21 cellular contexts compared by ENCODE assay signal in the genomic region with DNA sequence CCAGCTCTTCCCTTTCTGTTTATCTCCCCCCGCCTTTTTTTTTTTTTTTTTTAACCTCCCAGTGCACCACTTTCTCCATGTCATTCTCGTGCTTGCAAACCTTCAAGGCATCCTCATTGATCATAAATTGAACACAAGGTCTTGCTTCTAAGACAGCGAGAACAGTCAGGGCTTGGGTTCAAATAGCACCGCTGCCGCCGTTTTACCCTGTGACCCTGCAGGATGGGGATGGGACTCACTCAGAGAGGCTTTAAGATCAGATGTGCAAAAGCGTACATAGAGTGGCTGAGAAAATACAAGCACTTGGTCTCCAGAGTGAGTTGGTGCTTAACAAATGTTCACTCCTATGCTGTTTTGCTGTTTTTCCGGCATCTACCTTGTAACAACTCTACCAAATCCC.
DNase-seq lines count a peak whose midpoint lies in the region; ATAC-seq and TF ChIP-seq lines count a peak whose summit lies in the region.
"Had no signal": no experiment of that assay in that cellular context is flagged by ENCODE, and none has a peak within 500 bp of the region (broad histone marks: within the 10 kb centered on the region; RNA-seq: fewer than 3 reads in every experiment).

No MANE protein-coding gene starts in this region.

- H3T11ph ChIP-seq in H9 (ENCODE audit: low read length): no peak overlapping the region

- H3K9me2 ChIP-seq in GM23338 (ENCODE audit: insufficient read depth): no peaks in the 10 kb centered on the region

- no peak for ATAC-seq in GM23338
- ATAC-seq in WTC11: no peak
- no peak for ATAC-seq in HG02973 (IDR thresholded peaks at IDR 0.05; ENCODE audit: unreplicated experiment)

- no peak overlapping the region for H3K23ac ChIP-seq in H9 (ENCODE audit: insufficient read length, low read depth, low read length)

- POLR2A ChIA-PET in WTC11 (lab: Charles Lee) (interaction anchor here (0.7 kb wide), 1 partner anchor 86 kb away, joined by 3 read pairs; no protein-coding TSS in a partner anchor), Caco-2 (lab: Charles Lee) (interaction anchor here (0.6 to 1.0 kb wide), 2 partner anchors 10 to 30 kb away, joined by 3 to 4 read pairs; no protein-coding TSS in a partner anchor)

- no peak overlapping the region for H4K8ac ChIP-seq in H9 (replicated peaks; ENCODE audit: insufficient read length, low read depth, low read length)

- no peak overlapping the region for H3K9ac ChIP-seq in H9 (ENCODE audit: extremely low read depth, insufficient read length, low read length)
- H3K9ac ChIP-seq: BLaER1 had no signal

- no peak overlapping the region for H3K18ac ChIP-seq in H9 (ENCODE audit: insufficient read length, low read depth, low read length)

- H3K27me3 ChIP-seq in GM23338 (ENCODE audit: insufficient read depth) (no peaks in the 10 kb centered on the region), H9 (ENCODE audit: insufficient read depth, low read length) (no peaks in the 10 kb centered on the region), Caco-2 (replicated peaks; ENCODE audit: control insufficient read depth, insufficient read depth, low read length) (no peaks in the 10 kb centered on the region), vagina (no peaks in the 10 kb centered on the region), tibial nerve (no peaks in the 10 kb centered on the region)
- H3K27me3 ChIP-seq: BE2C, BLaER1 had no signal

- H3K4me3 Mint-ChIP-seq in GM23338 (no peak overlapping the region), H9 (no peak overlapping the region), WTC11 (no peak overlapping the region), nephron progenitor cell (no peak overlapping the region), Caco-2 (ENCODE audit: unreplicated experiment) (no peak overlapping the region)
- H3K4me3 Mint-ChIP-seq: CD14-positive monocyte; CD4-positive, alpha-beta memory T cell; CD4-positive, CD25-positive, alpha-beta regulatory T cell; CD8-positive, alpha-beta memory T cell had no signal

- H3K4me1 Mint-ChIP-seq in GM23338 (peaks cover 61% of the 10 kb centered on the region), H9 (peaks cover 62 to 64% of the 10 kb centered on the region in 2 experiments), WTC11 (peaks cover 69% of the 10 kb centered on the region), nephron progenitor cell (peaks cover 43% of the 10 kb centered on the region), Caco-2 (ENCODE audit: low read depth, unreplicated experiment) (peaks cover 14% of the 10 kb centered on the region)
- H3K4me1 Mint-ChIP-seq: CD4-positive, alpha-beta memory T cell; CD4-positive, CD25-positive, alpha-beta regulatory T cell had no signal

- H2BK20ac ChIP-seq in H9 (ENCODE audit: low read depth, low read length, poor library complexity, severe bottlenecking): no peak overlapping the region

- BruUV-seq in Caco-2 (replicated peaks; lab: Mats Ljungman, UMichigan): no TSS peak

- no peak overlapping the region for H2BK5ac ChIP-seq in H9 (ENCODE audit: insufficient read length, low read length)

- H3K36me3 ChIP-seq in GM23338 (ENCODE audit: insufficient read depth): no peaks in the 10 kb centered on the region
- H3K36me3 ChIP-seq in Caco-2 (ENCODE audit: control insufficient read depth, insufficient read depth, low read length): no peaks in the 10 kb centered on the region
- H3K36me3 ChIP-seq in vagina: no peaks in the 10 kb centered on the region
- no peaks in the 10 kb centered on the region for H3K36me3 ChIP-seq in tibial nerve
- H3K36me3 ChIP-seq: BE2C, BLaER1 had no signal

- CTCF ChIA-PET in WTC11 (lab: Charles Lee): interaction anchor here (1.0 to 1.4 kb wide), 3 partner anchors 29 to 41 kb away, joined by 3 to 6 read pairs (median 4); no protein-coding TSS in a partner anchor
- CTCF ChIA-PET in Caco-2 (lab: Charles Lee): no interaction called here

- H3K4me3 ChIP-seq in GM23338 (no peak overlapping the region), Caco-2 (ENCODE audit: low read depth, low read length) (no peak overlapping the region), vagina (no peak overlapping the region), tibial nerve (no peak overlapping the region)
- H3K4me3 ChIP-seq: BLaER1 had no signal

- H3K23me2 ChIP-seq in H9 (ENCODE audit: insufficient read length, low read depth, low read length, poor library complexity, severe bottlenecking): no peaks in the 10 kb centered on the region

- H2BK12ac ChIP-seq in H9 (ENCODE audit: insufficient read length, low read depth, low read length): no peak overlapping the region

- H3K9me3 Mint-ChIP-seq in GM23338 (no peaks in the 10 kb centered on the region), H9 (peaks cover 0 to 5% of the 10 kb centered on the region in 2 experiments; a peak in 3 of 5 replicates), WTC11 (no peaks in the 10 kb centered on the region), nephron progenitor cell (peaks cover 25% of the 10 kb centered on the region), Caco-2 (ENCODE audit: unreplicated experiment) (no peaks in the 10 kb centered on the region)
- H3K9me3 Mint-ChIP-seq: CD8-positive, alpha-beta memory T cell had no signal

- H3K4me2 ChIP-seq in GM23338 (no peak overlapping the region; the same call in 1 of the 2 replicates), H9 (ENCODE audit: insufficient read depth, insufficient read length, low read length) (no peak overlapping the region)
- H3K4me2 ChIP-seq: BLaER1 had no signal

- no peak overlapping the region for H3K14ac ChIP-seq in H9 (ENCODE audit: insufficient read depth, low read length)

- no peak overlapping the region for H2BK120ac ChIP-seq in H9 (ENCODE audit: low read depth, low read length, poor library complexity, severe bottlenecking)

- no peak for DNase-seq in GM23338 (ENCODE audit: low spot score)
- no peak for DNase-seq in H9
- DNase-seq in WTC11 (ENCODE audit: low spot score): no peak
- DNase-seq in nephron progenitor cell: no peak
- no peak for DNase-seq in Caco-2
- DNase-seq in vagina (ENCODE audit: extremely low spot score in 2 of 2): no peak
- DNase-seq in tibial nerve (ENCODE audit: low spot score in 2 of 2): no peak
- DNase-seq: 8988T; ACHN; BE2C; C1 segment of cervical spinal cord; Calu3; CD4-positive, alpha-beta memory T cell; CD4-positive, CD25-positive, alpha-beta regulatory T cell; CD8-positive, alpha-beta memory T cell; COR-L47; DMS79 treated with DMSO at 0.1 percent for 48 hours; GF-D8 had no signal

- H3K27ac Mint-ChIP-seq in GM23338 (peak overlapping the region; percentile 34; the same call in 1 of the 2 replicates), H9 (peak overlapping the region; percentile 9 to 18 (median 16); a peak in 5 of 7 replicates), WTC11 (peak overlapping the region; percentile 6; the same call in 1 of the 2 replicates), nephron progenitor cell (peak overlapping the region; percentile 81), Caco-2 (ENCODE audit: unreplicated experiment) (no peak overlapping the region)
- H3K27ac Mint-ChIP-seq: CD14-positive monocyte; CD4-positive, alpha-beta memory T cell; CD4-positive, CD25-positive, alpha-beta regulatory T cell; CD8-positive, alpha-beta memory T cell had no signal

- H3K4me1 ChIP-seq in GM23338 (ENCODE audit: insufficient read depth) (peaks cover 61% of the 10 kb centered on the region), H9 (ENCODE audit: insufficient read depth, low read length) (peaks cover 11% of the 10 kb centered on the region), Caco-2 (peaks cover 11% of the 10 kb centered on the region), vagina (peaks cover 19% of the 10 kb centered on the region), tibial nerve (peaks cover 0 to 18% (median 0%) of the 10 kb centered on the region in 4 donors)
- H3K4me1 ChIP-seq: BE2C, BLaER1 had no signal

- TF ChIP-seq CTCF in GM23338 (conservative IDR thresholded peaks at IDR 0.05; ENCODE audit: low read depth in 2 of 2) (no peak), H9 (conservative IDR thresholded peaks at IDR 0.05) (no peak), WTC11 (IDR thresholded peaks at IDR 0.05) (no peak), nephron progenitor cell (IDR thresholded peaks at IDR 0.05) (no peak), Caco-2 (IDR thresholded peaks at IDR 0.05; ENCODE audit: insufficient read depth in 1 of 2, low read depth in 1 of 2, low read length in 1 of 2, severe bottlenecking in 1 of 2, unreplicated experiment in 1 of 2) (no peak), vagina (IDR thresholded peaks at IDR 0.05) (no peak), tibial nerve (IDR thresholded peaks at IDR 0.05) (no peak)

- H2AFZ ChIP-seq in GM23338 (no peak overlapping the region), H9 (ENCODE audit: low read length) (no peak overlapping the region)

- H4K5ac ChIP-seq in H9 (ENCODE audit: insufficient read length, low read depth, low read length): no peak overlapping the region

- H4K20me1 ChIP-seq in GM23338 (replicated peaks; ENCODE audit: insufficient read depth) (peaks cover 77% of the 10 kb centered on the region), H9 (ENCODE audit: control insufficient read depth, insufficient read depth, insufficient read length) (no peaks in the 10 kb centered on the region)
- H4K20me1 ChIP-seq: BLaER1 had no signal

- H3K27me3 Mint-ChIP-seq in GM23338 (ENCODE audit: insufficient read depth, low read depth, poor library complexity) (peaks cover 15% of the 10 kb centered on the region), H9 (ENCODE audit: low read depth) (no peaks in the 10 kb centered on the region), WTC11 (ENCODE audit: low read depth) (no peaks in the 10 kb centered on the region), nephron progenitor cell (ENCODE audit: low read depth, poor library complexity) (no peaks in the 10 kb centered on the region), Caco-2 (ENCODE audit: insufficient read depth, unreplicated experiment) (no peaks in the 10 kb centered on the region)

- no peak for TF ChIP-seq EP300 in tibial nerve (IDR thresholded peaks at IDR 0.05)

- peaks cover 3% of the 10 kb centered on the region for H3K79me1 ChIP-seq in H9 (ENCODE audit: insufficient read depth, low read depth, low read length, poor library complexity, severe bottlenecking)

- no peak overlapping the region for H2BK15ac ChIP-seq in H9 (ENCODE audit: low read depth, low read length)

- H3K27ac ChIP-seq in GM23338 (ENCODE audit: low read depth) (peak overlapping the region; percentile 30; the same call in 1 of the 2 replicates), H9 (ENCODE audit: insufficient read length, low read depth, low read length) (no peak overlapping the region), vagina (no peak overlapping the region), tibial nerve (no peak overlapping the region)
- H3K27ac ChIP-seq: BLaER1 had no signal

- H2AK5ac ChIP-seq in H9 (ENCODE audit: insufficient read length, low read length): no peak overlapping the region

- no peak overlapping the region for H4K91ac ChIP-seq in H9 (ENCODE audit: insufficient read length, low read depth, low read length)

- H3K36me3 Mint-ChIP-seq in GM23338 (ENCODE audit: low read depth) (peaks cover 2% of the 10 kb centered on the region; the same call in 2 of the 3 replicates), H9 (ENCODE audit: insufficient read depth in 1 of 3, low read depth in 3 of 3) (peaks cover 2 to 6% (median 2%) of the 10 kb centered on the region in 3 experiments; a peak in 6 of 7 replicates), WTC11 (0 out of 2 replicates have a peak, but pooled peaks cover under 1% of the 10 kb centered on the region), nephron progenitor cell (ENCODE audit: low read depth) (peaks cover 32% of the 10 kb centered on the region), Caco-2 (ENCODE audit: insufficient read depth, unreplicated experiment) (no peaks in the 10 kb centered on the region)
- H3K36me3 Mint-ChIP-seq: CD14-positive monocyte; CD4-positive, alpha-beta memory T cell; CD4-positive, CD25-positive, alpha-beta regulatory T cell; CD8-positive, alpha-beta memory T cell had no signal

- no peaks in the 10 kb centered on the region; the same call in 1 of the 2 replicates for H3F3A ChIP-seq in GM23338 (replicated peaks; ENCODE audit: low read depth)

- H3K79me2 ChIP-seq in GM23338 (replicated peaks; ENCODE audit: insufficient read depth) (peaks cover 97% of the 10 kb centered on the region), H9 (ENCODE audit: insufficient read depth, low read length) (peaks cover 7% of the 10 kb centered on the region; the same call in 1 of the 2 replicates)

- no peak overlapping the region for H3K56ac ChIP-seq in H9 (ENCODE audit: insufficient read length, low read depth, low read length)

- no peaks in the 10 kb centered on the region for H3K9me3 ChIP-seq in H9 (ENCODE audit: control insufficient read depth, low read depth, low read length)
- no peaks in the 10 kb centered on the region for H3K9me3 ChIP-seq in Caco-2
- no peaks in the 10 kb centered on the region for H3K9me3 ChIP-seq in vagina
- no peaks in the 10 kb centered on the region for H3K9me3 ChIP-seq in tibial nerve
- H3K9me3 ChIP-seq: BE2C, BLaER1 had no signal

- no peak overlapping the region for H3K4ac ChIP-seq in H9 (ENCODE audit: low read depth, low read length)

- TF ChIP-seq POLR2A in vagina (IDR thresholded peaks at IDR 0.05) (no peak), tibial nerve (IDR thresholded peaks at IDR 0.05) (no peak)

- WGBS in H9 (ENCODE audit: extremely low coverage, insufficient read length, low lambda C conversion rate): no CpG with 5 or more reads among the region's 8 CpGs
- WGBS in tibial nerve, 2 donors: 86 to 94% methylated on average over 8 of the region's 8 CpGs

- intact Hi-C loops in Caco-2 (cut with micrococcal nuclease; ENCODE audit: unreplicated experiment) (no loop called here), vagina (cut with DNase I) (no loop called here)
